ENCODE assay signal across 1 cellular context in genomic region chr17:51152766-51153209, GRCh38.
TF ChIP-seq lines count a peak whose summit lies in the region.

No MANE protein-coding gene starts in this region.

TF ChIP-seq in K562, 482 proteins besides CTCF, POLR2A, EP300 and RAD21 (continues in another document):
- 0 out of 2 replicates have a peak, but pooled peaks have one; percentile 12 for TF ChIP-seq CREM (IDR thresholded peaks at IDR 0.05; ENCODE audit: low read depth)
- no peak for TF ChIP-seq ARID2 (IDR thresholded peaks at IDR 0.05)
- TF ChIP-seq CREB5 (CRISPR knock-in tag; IDR thresholded peaks at IDR 0.05) = no peak
- TF ChIP-seq MYNN (IDR thresholded peaks at IDR 0.05) = no peak
- TF ChIP-seq MYNN (CRISPR knock-in tag; IDR thresholded peaks at IDR 0.05) = no peak
- no peak for TF ChIP-seq CHD4 (IDR thresholded peaks at IDR 0.05; ENCODE audit: insufficient read depth, insufficient replicate concordance, low read depth, low read length, poor library complexity, severe bottlenecking)
- no peak for TF ChIP-seq UBTF (IDR thresholded peaks at IDR 0.05; ENCODE audit: borderline replicate concordance in 1 of 2, low read depth in 2 of 2, low read length in 2 of 2)
- no peak for TF ChIP-seq SMAD1 (IDR thresholded peaks at IDR 0.05; ENCODE audit: low read depth, low read length, partially characterized antibody)
- TF ChIP-seq MTF1 (CRISPR knock-in tag; IDR thresholded peaks at IDR 0.05; ENCODE audit: borderline replicate concordance) = no peak
- TF ChIP-seq TAF1 (IDR thresholded peaks at IDR 0.05; ENCODE audit: control insufficient read depth, extremely low read depth, insufficient read depth, low read length, severe bottlenecking) = no peak
- TF ChIP-seq ERF (CRISPR knock-in tag; IDR thresholded peaks at IDR 0.05) = no peak
- TF ChIP-seq ZKSCAN8 (CRISPR knock-in tag; IDR thresholded peaks at IDR 0.05) = 0 out of 2 replicates have a peak, but pooled peaks have one; percentile 16
- TF ChIP-seq FIP1L1 (IDR thresholded peaks at IDR 0.05; ENCODE audit: low read depth, low read length, poor library complexity, severe bottlenecking) = no peak
- TF ChIP-seq, protein P1, sequence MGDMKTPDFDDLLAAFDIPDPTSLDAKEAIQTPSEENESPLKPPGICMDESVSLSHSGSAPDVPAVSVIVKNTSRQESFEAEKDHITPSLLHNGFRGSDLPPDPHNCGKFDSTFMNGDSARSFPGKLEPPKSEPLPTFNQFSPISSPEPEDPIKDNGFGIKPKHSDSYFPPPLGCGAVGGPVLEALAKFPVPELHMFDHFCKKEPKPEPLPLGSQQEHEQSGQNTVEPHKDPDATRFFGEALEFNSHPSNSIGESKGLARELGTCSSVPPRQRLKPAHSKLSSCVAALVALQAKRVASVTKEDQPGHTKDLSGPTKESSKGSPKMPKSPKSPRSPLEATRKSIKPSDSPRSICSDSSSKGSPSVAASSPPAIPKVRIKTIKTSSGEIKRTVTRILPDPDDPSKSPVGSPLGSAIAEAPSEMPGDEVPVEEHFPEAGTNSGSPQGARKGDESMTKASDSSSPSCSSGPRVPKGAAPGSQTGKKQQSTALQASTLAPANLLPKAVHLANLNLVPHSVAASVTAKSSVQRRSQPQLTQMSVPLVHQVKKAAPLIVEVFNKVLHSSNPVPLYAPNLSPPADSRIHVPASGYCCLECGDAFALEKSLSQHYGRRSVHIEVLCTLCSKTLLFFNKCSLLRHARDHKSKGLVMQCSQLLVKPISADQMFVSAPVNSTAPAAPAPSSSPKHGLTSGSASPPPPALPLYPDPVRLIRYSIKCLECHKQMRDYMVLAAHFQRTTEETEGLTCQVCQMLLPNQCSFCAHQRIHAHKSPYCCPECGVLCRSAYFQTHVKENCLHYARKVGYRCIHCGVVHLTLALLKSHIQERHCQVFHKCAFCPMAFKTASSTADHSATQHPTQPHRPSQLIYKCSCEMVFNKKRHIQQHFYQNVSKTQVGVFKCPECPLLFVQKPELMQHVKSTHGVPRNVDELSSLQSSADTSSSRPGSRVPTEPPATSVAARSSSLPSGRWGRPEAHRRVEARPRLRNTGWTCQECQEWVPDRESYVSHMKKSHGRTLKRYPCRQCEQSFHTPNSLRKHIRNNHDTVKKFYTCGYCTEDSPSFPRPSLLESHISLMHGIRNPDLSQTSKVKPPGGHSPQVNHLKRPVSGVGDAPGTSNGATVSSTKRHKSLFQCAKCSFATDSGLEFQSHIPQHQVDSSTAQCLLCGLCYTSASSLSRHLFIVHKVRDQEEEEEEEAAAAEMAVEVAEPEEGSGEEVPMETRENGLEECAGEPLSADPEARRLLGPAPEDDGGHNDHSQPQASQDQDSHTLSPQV (IDR thresholded peaks at IDR 0.05) = peak; percentile 52; the same call in 1 of the 2 replicates
- no peak for TF ChIP-seq RHOXF2B (CRISPR knock-in tag; conservative IDR thresholded peaks at IDR 0.05)
- no peak for TF ChIP-seq TCF7L2 (IDR thresholded peaks at IDR 0.05; ENCODE audit: low read depth, low read length)
- no peak for TF ChIP-seq ILK (tag; IDR thresholded peaks at IDR 0.05; ENCODE audit: borderline replicate concordance, low read depth)
- no peak for TF ChIP-seq DIDO1 (tag; IDR thresholded peaks at IDR 0.05; ENCODE audit: low read depth)
- TF ChIP-seq ZNF699 (CRISPR knock-in tag; IDR thresholded peaks at IDR 0.05; ENCODE audit: insufficient replicate concordance) = no peak
- TF ChIP-seq ATF7 (IDR thresholded peaks at IDR 0.05) = peak; percentile 88; the same call in 1 of the 2 replicates
- TF ChIP-seq ZBTB9 (CRISPR knock-in tag; IDR thresholded peaks at IDR 0.05) = no peak
- no peak for TF ChIP-seq RUNX1 (IDR thresholded peaks at IDR 0.05; ENCODE audit: low read depth)
- TF ChIP-seq ZFP30 (CRISPR knock-in tag; IDR thresholded peaks at IDR 0.05; ENCODE audit: borderline replicate concordance) = no peak
- no peak for TF ChIP-seq ELF4 (CRISPR knock-in tag; IDR thresholded peaks at IDR 0.05)
- no peak for TF ChIP-seq FUS (optimal IDR thresholded peaks at IDR 0.05; ENCODE audit: low read depth, low read length)
- TF ChIP-seq KDM1A (IDR thresholded peaks at IDR 0.05) = peak in 1 of 2 experiments; percentile 11; a peak in 1 of 4 replicates
- peak; percentile 67; the same call in 1 of the 2 replicates for TF ChIP-seq ZNF589 (CRISPR knock-in tag; IDR thresholded peaks at IDR 0.05; ENCODE audit: low read depth)
- no peak for TF ChIP-seq TGIF2 (CRISPR knock-in tag; IDR thresholded peaks at IDR 0.05)
- TF ChIP-seq ZNF316 (IDR thresholded peaks at IDR 0.05) = no peak; the same call in 1 of the 2 replicates
- no peak for TF ChIP-seq PML (IDR thresholded peaks at IDR 0.05; ENCODE audit: low read length)
- TF ChIP-seq PREB (CRISPR knock-in tag; IDR thresholded peaks at IDR 0.05) = no peak
- no peak for TF ChIP-seq ZNF551 (CRISPR knock-in tag; IDR thresholded peaks at IDR 0.05)
- TF ChIP-seq ZNF444 (CRISPR knock-in tag; IDR thresholded peaks at IDR 0.05) = no peak
- TF ChIP-seq NFATC3 (IDR thresholded peaks at IDR 0.05) = no peak
- TF ChIP-seq L3MBTL2 (IDR thresholded peaks at IDR 0.05) = no peak
- TF ChIP-seq, protein P2, sequence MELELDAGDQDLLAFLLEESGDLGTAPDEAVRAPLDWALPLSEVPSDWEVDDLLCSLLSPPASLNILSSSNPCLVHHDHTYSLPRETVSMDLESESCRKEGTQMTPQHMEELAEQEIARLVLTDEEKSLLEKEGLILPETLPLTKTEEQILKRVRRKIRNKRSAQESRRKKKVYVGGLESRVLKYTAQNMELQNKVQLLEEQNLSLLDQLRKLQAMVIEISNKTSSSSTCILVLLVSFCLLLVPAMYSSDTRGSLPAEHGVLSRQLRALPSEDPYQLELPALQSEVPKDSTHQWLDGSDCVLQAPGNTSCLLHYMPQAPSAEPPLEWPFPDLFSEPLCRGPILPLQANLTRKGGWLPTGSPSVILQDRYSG (tag; conservative IDR thresholded peaks at IDR 0.05; ENCODE audit: low read depth) = no peak
- no peak for TF ChIP-seq NONO (IDR thresholded peaks at IDR 0.05; ENCODE audit: low read depth in 2 of 2, low read length in 1 of 2)
- peak in 1 of 2 experiments; percentile 1; a peak in 1 of 4 replicates for TF ChIP-seq ARNT (IDR thresholded peaks at IDR 0.05)
- TF ChIP-seq DMBX1 (CRISPR knock-in tag; IDR thresholded peaks at IDR 0.05; ENCODE audit: borderline replicate concordance) = no peak
- TF ChIP-seq NELFE (IDR thresholded peaks at IDR 0.05; ENCODE audit: insufficient read depth, insufficient read length) = no peak
- TF ChIP-seq MBD2 (IDR thresholded peaks at IDR 0.05; ENCODE audit: borderline replicate concordance, low read depth) = no peak
- TF ChIP-seq EGR1 (conservative IDR thresholded peaks at IDR 0.05) = no peak
- TF ChIP-seq, protein P3, sequence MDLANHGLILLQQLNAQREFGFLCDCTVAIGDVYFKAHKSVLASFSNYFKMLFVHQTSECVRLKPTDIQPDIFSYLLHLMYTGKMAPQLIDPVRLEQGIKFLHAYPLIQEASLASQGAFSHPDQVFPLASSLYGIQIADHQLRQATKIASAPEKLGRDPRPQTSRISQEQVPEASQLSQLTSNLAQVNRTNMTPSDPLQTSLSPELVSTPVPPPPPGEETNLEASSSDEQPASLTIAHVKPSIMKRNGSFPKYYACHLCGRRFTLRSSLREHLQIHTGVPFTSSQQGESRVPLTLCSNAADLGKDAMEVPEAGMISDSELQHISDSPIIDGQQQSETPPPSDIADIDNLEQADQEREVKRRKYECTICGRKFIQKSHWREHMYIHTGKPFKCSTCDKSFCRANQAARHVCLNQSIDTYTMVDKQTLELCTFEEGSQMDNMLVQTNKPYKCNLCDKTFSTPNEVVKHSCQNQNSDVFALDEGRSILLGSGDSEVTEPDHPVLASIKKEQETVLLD (IDR thresholded peaks at IDR 0.05) = no peak
- no peak for TF ChIP-seq SIX5 (IDR thresholded peaks at IDR 0.05; ENCODE audit: borderline replicate concordance in 1 of 2, insufficient read depth in 1 of 2, low read depth in 1 of 2, low read length in 2 of 2)
- TF ChIP-seq NFYB (IDR thresholded peaks at IDR 0.05; ENCODE audit: extremely low read depth, insufficient read length) = no peak
- TF ChIP-seq, protein P4, sequence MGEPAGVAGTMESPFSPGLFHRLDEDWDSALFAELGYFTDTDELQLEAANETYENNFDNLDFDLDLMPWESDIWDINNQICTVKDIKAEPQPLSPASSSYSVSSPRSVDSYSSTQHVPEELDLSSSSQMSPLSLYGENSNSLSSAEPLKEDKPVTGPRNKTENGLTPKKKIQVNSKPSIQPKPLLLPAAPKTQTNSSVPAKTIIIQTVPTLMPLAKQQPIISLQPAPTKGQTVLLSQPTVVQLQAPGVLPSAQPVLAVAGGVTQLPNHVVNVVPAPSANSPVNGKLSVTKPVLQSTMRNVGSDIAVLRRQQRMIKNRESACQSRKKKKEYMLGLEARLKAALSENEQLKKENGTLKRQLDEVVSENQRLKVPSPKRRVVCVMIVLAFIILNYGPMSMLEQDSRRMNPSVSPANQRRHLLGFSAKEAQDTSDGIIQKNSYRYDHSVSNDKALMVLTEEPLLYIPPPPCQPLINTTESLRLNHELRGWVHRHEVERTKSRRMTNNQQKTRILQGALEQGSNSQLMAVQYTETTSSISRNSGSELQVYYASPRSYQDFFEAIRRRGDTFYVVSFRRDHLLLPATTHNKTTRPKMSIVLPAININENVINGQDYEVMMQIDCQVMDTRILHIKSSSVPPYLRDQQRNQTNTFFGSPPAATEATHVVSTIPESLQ (CRISPR knock-in tag; IDR thresholded peaks at IDR 0.05) = 0 out of 2 replicates have a peak, but pooled peaks have one; percentile 4
- TF ChIP-seq PRPF4 (IDR thresholded peaks at IDR 0.05; ENCODE audit: insufficient read depth, low read depth, low read length, poor library complexity, severe bottlenecking) = no peak
- no peak for TF ChIP-seq ETS1 (conservative IDR thresholded peaks at IDR 0.05; ENCODE audit: control insufficient read depth, low read depth, low read length)
- 0 out of 2 replicates have a peak, but pooled peaks have one; percentile 48 for TF ChIP-seq FOXJ2 (tag; IDR thresholded peaks at IDR 0.05)
- TF ChIP-seq TCF3 (CRISPR knock-in tag; IDR thresholded peaks at IDR 0.05) = no peak
- no peak for TF ChIP-seq SAFB (IDR thresholded peaks at IDR 0.05; ENCODE audit: borderline replicate concordance, low read depth, low read length)
- TF ChIP-seq C11orf30 (IDR thresholded peaks at IDR 0.05; ENCODE audit: low read depth) = no peak
- TF ChIP-seq GABPA (tag; conservative IDR thresholded peaks at IDR 0.05; ENCODE audit: low read depth) = peak; percentile 72; the same call in 1 of the 2 replicates
- no peak; the same call in 1 of the 2 replicates for TF ChIP-seq DPF2 (IDR thresholded peaks at IDR 0.05)
- TF ChIP-seq ZNF561 (CRISPR knock-in tag; conservative IDR thresholded peaks at IDR 0.05) = no peak
- TF ChIP-seq CREB1 (IDR thresholded peaks at IDR 0.05) = no peak
- no peak for TF ChIP-seq CREB1 (CRISPR knock-in tag; IDR thresholded peaks at IDR 0.05)
- TF ChIP-seq ZNF133 (CRISPR knock-in tag; IDR thresholded peaks at IDR 0.05) = no peak
- TF ChIP-seq PCBP2 (IDR thresholded peaks at IDR 0.05; ENCODE audit: low read depth, low read length, poor library complexity, severe bottlenecking) = no peak
- TF ChIP-seq ZNF324 (CRISPR knock-in tag; IDR thresholded peaks at IDR 0.05) = no peak
